ENCODE assay signal across 21 cellular contexts in the genomic region with DNA sequence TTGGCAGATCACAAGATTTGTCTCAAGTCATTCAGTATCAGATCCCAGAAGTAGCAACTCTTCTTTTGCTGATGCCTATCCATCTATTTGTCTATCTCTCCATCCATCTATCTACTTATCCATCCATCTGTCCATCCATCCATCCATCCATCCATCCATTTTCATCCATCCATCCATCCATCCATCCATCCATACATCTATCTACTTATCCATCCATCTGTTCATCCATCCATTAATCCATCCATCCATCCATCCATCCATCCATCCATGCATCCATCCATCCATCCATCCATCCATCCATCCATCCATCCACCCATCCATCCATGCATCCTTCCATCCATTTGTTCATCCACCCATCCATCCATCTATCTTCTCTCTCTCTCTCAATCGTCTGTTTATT.
DNase-seq lines count a peak whose midpoint lies in the region; ATAC-seq, FAIRE-seq and TF ChIP-seq lines count a peak whose summit lies in the region.
"Had no signal": no experiment of that assay in that cellular context is flagged by ENCODE, and none has a peak within 500 bp of the region (broad histone marks: within the 10 kb centered on the region; RNA-seq: fewer than 3 reads in every experiment).

No MANE protein-coding gene starts in this region.

- H3K36me3 ChIP-seq in CD4-positive, alpha-beta memory T cell (ENCODE audit: insufficient read depth, low read length) = no peaks in the 10 kb centered on the region
- H3K36me3 ChIP-seq in H1 (ENCODE audit: control insufficient read depth in 2 of 4, insufficient read depth in 4 of 4, low read length in 3 of 4) (no peaks in the 10 kb centered on the region; a peak in 1 of 8 replicates), MG63 (no peaks in the 10 kb centered on the region)
- H3K36me3 ChIP-seq: BLaER1 had no signal

- FAIRE-seq in H1 (lab: Jason Lieb, UNC) = no peak
- FAIRE-seq: H54 had no signal

- H3K27me3 Mint-ChIP-seq in activated CD8-positive, alpha-beta T cell treated with anti-CD3 and anti-CD28 coated beads, Interleukin-2, amount 10 ng/mL, durations not matched to agents 7 days and 5 days (ENCODE audit: low read depth) = no peaks in the 10 kb centered on the region
- no peaks in the 10 kb centered on the region for H3K27me3 Mint-ChIP-seq in activated CD8-positive, alpha-beta T cell treated with anti-CD3 and anti-CD28 coated beads for 36 hours
- no peaks in the 10 kb centered on the region for H3K27me3 Mint-ChIP-seq in CD4-positive, alpha-beta memory T cell
- H3K27me3 Mint-ChIP-seq in T-cell = no peaks in the 10 kb centered on the region

- ATAC-seq in activated CD8-positive, alpha-beta T cell treated with anti-CD3 and anti-CD28 coated beads, Interleukin-2, amount 10 ng/mL, durations not matched to agents 7 days and 5 days = no peak
- no peak for ATAC-seq in activated CD8-positive, alpha-beta T cell treated with anti-CD3 and anti-CD28 coated beads for 36 hours
- ATAC-seq in T-cell (replicated peaks in 1 of 4) (no peak), HG02571 (IDR thresholded peaks at IDR 0.05; ENCODE audit: unreplicated experiment) (no peak)

- TF ChIP-seq POLR2A in H1 (IDR thresholded peaks at IDR 0.05; ENCODE audit: control extremely low read depth in 1 of 2, low read depth in 2 of 2, low read length in 2 of 2) = no peak

- H3K27ac ChIP-seq in CD4-positive, alpha-beta memory T cell (ENCODE audit: low read depth, low read length) = no peak overlapping the region
- no peak overlapping the region for H3K27ac ChIP-seq in H1 (ENCODE audit: low read depth, low read length)
- H3K27ac ChIP-seq: BLaER1, PC-9, RWPE1 had no signal

- H4K5ac ChIP-seq in H1 (ENCODE audit: insufficient read length, low read depth, low read length) = no peak overlapping the region

- H2BK120ac ChIP-seq in H1 (replicated peaks; ENCODE audit: low read depth, low read length) = no peak overlapping the region

- no peak overlapping the region for H4K91ac ChIP-seq in H1 (replicated peaks; ENCODE audit: insufficient read length, low read length)

- H3K9ac ChIP-seq in H1 (replicated peaks in 1 of 4; ENCODE audit: extremely low read depth in 1 of 4, low read depth in 3 of 4, low read length in 3 of 4) = no peak overlapping the region
- H3K9ac ChIP-seq: BLaER1 had no signal

- no peak overlapping the region for H3K4me2 ChIP-seq in H1 (ENCODE audit: insufficient read depth in 1 of 2, low read depth in 2 of 2, low read length in 2 of 2)
- H3K4me2 ChIP-seq: PC-9 had no signal

- TF ChIP-seq CTCF in activated CD8-positive, alpha-beta T cell treated with anti-CD3 and anti-CD28 coated beads for 36 hours (IDR thresholded peaks at IDR 0.05) = no peak
- TF ChIP-seq CTCF in H1 (IDR thresholded peaks at IDR 0.05; ENCODE audit: control extremely low read depth in 1 of 3, insufficient read depth in 1 of 3, low read depth in 1 of 3, low read length in 3 of 3) = no peak

- H3K4ac ChIP-seq in H1 (replicated peaks; ENCODE audit: insufficient read length, low read depth, low read length) = no peak overlapping the region

- H3K27ac Mint-ChIP-seq in activated CD8-positive, alpha-beta T cell treated with anti-CD3 and anti-CD28 coated beads, Interleukin-2, amount 10 ng/mL, durations not matched to agents 7 days and 5 days = peak overlapping the region; percentile 13
- H3K27ac Mint-ChIP-seq in activated CD8-positive, alpha-beta T cell treated with anti-CD3 and anti-CD28 coated beads for 36 hours = no peak overlapping the region
- H3K27ac Mint-ChIP-seq in CD4-positive, alpha-beta memory T cell = peak overlapping the region in 5 of 7 donors; percentile 42 to 93 (median 85)
- peak overlapping the region; percentile 52 to 71 for H3K27ac Mint-ChIP-seq in T-cell
- H3K27ac Mint-ChIP-seq: HFFc6 had no signal

- DNase-seq in activated CD8-positive, alpha-beta T cell treated with anti-CD3 and anti-CD28 coated beads, Interleukin-2, amount 10 ng/mL, durations not matched to agents 7 days and 5 days = no peak
- DNase-seq in activated CD8-positive, alpha-beta T cell treated with anti-CD3 and anti-CD28 coated beads for 36 hours = no peak
- no peak for DNase-seq in CD4-positive, alpha-beta memory T cell
- DNase-seq in T-cell = no peak
- no peak for DNase-seq in H1 (ENCODE audit: low read depth in 1 of 2, low spot score in 2 of 2)
- DNase-seq in GOT3 (lab: John Stamatoyannopoulos, UW) = no peak
- DNase-seq in MG63 = no peak
- DNase-seq: DMS79 treated with DMSO at 0.1 percent for 48 hours, HFFc6, Karpas-422, NCI-H1048, NCI-H1436, NCI-H1930, NCI-H226, NCI-H524 treated with DMSO at 0.1 percent for 48 hours, PC-9, SIG-M5 had no signal

- H3K14ac ChIP-seq in H1 (ENCODE audit: insufficient read length) = no peak overlapping the region

- TF ChIP-seq EP300 in H1 (IDR thresholded peaks at IDR 0.05; ENCODE audit: borderline replicate concordance in 1 of 2, low read depth in 2 of 2, low read length in 2 of 2) = no peak

- TF ChIP-seq RAD21 in H1 (IDR thresholded peaks at IDR 0.05 in 1 of 2, conservative IDR thresholded peaks at IDR 0.05 in 1 of 2; ENCODE audit: low read depth in 2 of 2, low read length in 2 of 2) = no peak

- H2BK5ac ChIP-seq in H1 (ENCODE audit: low read depth, low read length) = no peak overlapping the region

- CTCF ChIA-PET in activated CD8-positive, alpha-beta T cell treated with anti-CD3 and anti-CD28 coated beads, Interleukin-2, amount 10 ng/mL, durations not matched to agents 7 days and 5 days (lab: Charles Lee) = interaction anchor here (1.1 to 4.6 kb wide), 2 partner anchors 29 to 56 kb away, joined by 3 to 83 read pairs; no protein-coding TSS in a partner anchor
- CTCF ChIA-PET in activated CD8-positive, alpha-beta T cell treated with anti-CD3 and anti-CD28 coated beads for 36 hours (lab: Charles Lee) = interaction anchor here (3.6 kb wide), 1 partner anchor 143 kb away, joined by 22 read pairs; the partner anchor contains the start of gene PFKFB3
- CTCF ChIA-PET in CD4-positive, alpha-beta memory T cell (lab: Charles Lee; ENCODE audit: partially characterized antibody) = interaction anchor here (4.5 to 6.0 kb wide), 2 partner anchors 144 to 173 kb away, joined by 19 to 49 read pairs; partner anchors contain the start of gene PFKFB3
- CTCF ChIA-PET in T-cell (lab: Charles Lee) = no interaction called here
- CTCF ChIA-PET in H1 (lab: Charles Lee; ENCODE audit: partially characterized antibody) = interaction anchor here (0.9 kb wide), 1 partner anchor 8 kb away, joined by 4 read pairs; no protein-coding TSS in a partner anchor

- peaks cover 3% of the 10 kb centered on the region for H3K9me3 Mint-ChIP-seq in activated CD8-positive, alpha-beta T cell treated with anti-CD3 and anti-CD28 coated beads, Interleukin-2, amount 10 ng/mL, durations not matched to agents 7 days and 5 days (ENCODE audit: insufficient read depth)
- peaks cover 6% of the 10 kb centered on the region for H3K9me3 Mint-ChIP-seq in activated CD8-positive, alpha-beta T cell treated with anti-CD3 and anti-CD28 coated beads for 36 hours
- peaks cover 0 to 3% (median 0%) of the 10 kb centered on the region in 8 donors for H3K9me3 Mint-ChIP-seq in CD4-positive, alpha-beta memory T cell
- no peaks in the 10 kb centered on the region for H3K9me3 Mint-ChIP-seq in T-cell
- H3K9me3 Mint-ChIP-seq: HFFc6 had no signal

- H2BK20ac ChIP-seq in H1 (ENCODE audit: low read length) = no peak overlapping the region

- no peaks in the 10 kb centered on the region for H3K9me3 ChIP-seq in CD4-positive, alpha-beta memory T cell (ENCODE audit: control insufficient read depth in 1 of 2, low read length in 2 of 2)
- H3K9me3 ChIP-seq in H1 (ENCODE audit: insufficient read depth in 2 of 2, low read depth in 1 of 2, low read length in 1 of 2) (no peaks in the 10 kb centered on the region), MG63 (no peaks in the 10 kb centered on the region)

- H3K4me3 ChIP-seq in CD4-positive, alpha-beta memory T cell (ENCODE audit: low read length in 2 of 2) = no peak overlapping the region
- H3K4me3 ChIP-seq in H1 (ENCODE audit: extremely low read depth in 1 of 4, insufficient read depth in 2 of 4, low read depth in 3 of 4, low read length in 4 of 4) (no peak overlapping the region), MG63 (no peak overlapping the region)
- H3K4me3 ChIP-seq: BLaER1, PC-9 had no signal

- H3K4me3 Mint-ChIP-seq in activated CD8-positive, alpha-beta T cell treated with anti-CD3 and anti-CD28 coated beads, Interleukin-2, amount 10 ng/mL, durations not matched to agents 7 days and 5 days = no peak overlapping the region
- no peak overlapping the region for H3K4me3 Mint-ChIP-seq in activated CD8-positive, alpha-beta T cell treated with anti-CD3 and anti-CD28 coated beads for 36 hours
- H3K4me3 Mint-ChIP-seq in CD4-positive, alpha-beta memory T cell = peak overlapping the region in 2 of 8 donors; percentile 10 to 18
- H3K4me3 Mint-ChIP-seq in T-cell = peak overlapping the region in 1 of 3 donors; percentile 75
- H3K4me3 Mint-ChIP-seq: HFFc6 had no signal

- no peak overlapping the region for H2AFZ ChIP-seq in H1 (ENCODE audit: low read length)
- H2AFZ ChIP-seq: PC-9 had no signal

- H3K79me2 ChIP-seq in H1 (ENCODE audit: control insufficient read depth in 1 of 2, insufficient read depth in 2 of 2, low read length in 2 of 2) = no peaks in the 10 kb centered on the region

- peaks cover 4% of the 10 kb centered on the region; the same call in 1 of the 2 replicates for H3K23me2 ChIP-seq in H1 (ENCODE audit: low read depth, low read length)

- H2BK12ac ChIP-seq in H1 (ENCODE audit: low read depth, low read length) = no peak overlapping the region

- H3K36me3 Mint-ChIP-seq in activated CD8-positive, alpha-beta T cell treated with anti-CD3 and anti-CD28 coated beads, Interleukin-2, amount 10 ng/mL, durations not matched to agents 7 days and 5 days (ENCODE audit: low read depth) = peaks cover 21% of the 10 kb centered on the region
- peaks cover 3% of the 10 kb centered on the region for H3K36me3 Mint-ChIP-seq in activated CD8-positive, alpha-beta T cell treated with anti-CD3 and anti-CD28 coated beads for 36 hours (ENCODE audit: low read depth)
- H3K36me3 Mint-ChIP-seq in CD4-positive, alpha-beta memory T cell = peaks cover 0 to 2% of the 10 kb centered on the region in 2 donors
- no peaks in the 10 kb centered on the region for H3K36me3 Mint-ChIP-seq in T-cell

- no peaks in the 10 kb centered on the region for H3K27me3 ChIP-seq in CD4-positive, alpha-beta memory T cell (ENCODE audit: insufficient read depth, low read length)
- H3K27me3 ChIP-seq in H1 (replicated peaks in 1 of 4; ENCODE audit: control insufficient read depth in 3 of 4, extremely low read depth in 1 of 4, insufficient read depth in 3 of 4, low read length in 3 of 4) = no peaks in the 10 kb centered on the region
- no peaks in the 10 kb centered on the region for H3K27me3 ChIP-seq in MG63
- H3K27me3 ChIP-seq: BLaER1 had no signal

- no peak overlapping the region for H3K23ac ChIP-seq in H1 (ENCODE audit: insufficient read length)

- no peaks in the 10 kb centered on the region for H3K79me1 ChIP-seq in H1 (ENCODE audit: low read depth, low read length)

- intact Hi-C loops in activated CD8-positive, alpha-beta T cell treated with anti-CD3 and anti-CD28 coated beads for 36 hours (cut with micrococcal nuclease) = no loop called here
- intact Hi-C loops in CD4-positive, alpha-beta memory T cell (cut with micrococcal nuclease) = no loop called here

- POLR2A ChIA-PET in activated CD8-positive, alpha-beta T cell treated with anti-CD3 and anti-CD28 coated beads, Interleukin-2, amount 10 ng/mL, durations not matched to agents 7 days and 5 days (lab: Charles Lee) = no interaction called here
- POLR2A ChIA-PET in activated CD8-positive, alpha-beta T cell treated with anti-CD3 and anti-CD28 coated beads for 36 hours (lab: Charles Lee) = no interaction called here
- POLR2A ChIA-PET in CD4-positive, alpha-beta memory T cell (lab: Charles Lee; ENCODE audit: partially characterized antibody) = interaction anchor here (4.3 to 4.5 kb wide), 2 partner anchors 65 to 142 kb away, joined by 27 to 39 read pairs; partner anchors contain the start of gene PFKFB3
- POLR2A ChIA-PET in T-cell (lab: Charles Lee) = no interaction called here
- POLR2A ChIA-PET in H1 (lab: Charles Lee; ENCODE audit: partially characterized antibody) = interaction anchor here (1.5 kb wide), 1 partner anchor 143 kb away, joined by 3 read pairs; the partner anchor contains the start of gene PFKFB3

- peaks cover 31% of the 10 kb centered on the region for H3K4me1 ChIP-seq in CD4-positive, alpha-beta memory T cell (ENCODE audit: insufficient read depth, low read length)
- H3K4me1 ChIP-seq in H1 (replicated peaks in 1 of 4; ENCODE audit: control insufficient read depth in 3 of 4, insufficient read depth in 4 of 4, low read length in 3 of 4) = no peaks in the 10 kb centered on the region

- no peak overlapping the region for H2AK5ac ChIP-seq in H1 (ENCODE audit: low read depth, low read length)

- no peaks in the 10 kb centered on the region for H4K20me1 ChIP-seq in H1 (replicated peaks in 1 of 2; ENCODE audit: control insufficient read depth in 1 of 2, insufficient read depth in 2 of 2, low read length in 2 of 2)
- H4K20me1 ChIP-seq: BLaER1 had no signal

- peak overlapping the region; percentile 86 for H3K56ac ChIP-seq in H1 (replicated peaks; ENCODE audit: insufficient read length, low read depth, low read length)

- H4K8ac ChIP-seq in H1 (ENCODE audit: extremely low read depth, insufficient read depth, low read length) = no peak overlapping the region

- WGBS in H1 (ENCODE audit: extremely low coverage in 1 of 2, insufficient coverage in 1 of 2, insufficient read length in 1 of 2, insufficient replicate concordance in 2 of 2, low coverage in 1 of 2, low lambda C conversion rate in 2 of 2, missing lambda C conversion rate in 1 of 2), 2 experiments = 100% methylated on average over 1 of the region's 1 CpG; no CpG with 5 or more reads in 1 of the 2 experiments

- H3K18ac ChIP-seq in H1 (ENCODE audit: extremely low read depth, low read length) = no peak overlapping the region

- peaks cover 65% of the 10 kb centered on the region for H3K4me1 Mint-ChIP-seq in activated CD8-positive, alpha-beta T cell treated with anti-CD3 and anti-CD28 coated beads, Interleukin-2, amount 10 ng/mL, durations not matched to agents 7 days and 5 days (ENCODE audit: low read depth)
- H3K4me1 Mint-ChIP-seq in activated CD8-positive, alpha-beta T cell treated with anti-CD3 and anti-CD28 coated beads for 36 hours (ENCODE audit: low read depth) = peaks cover 51% of the 10 kb centered on the region
- H3K4me1 Mint-ChIP-seq in CD4-positive, alpha-beta memory T cell = peaks cover 34 to 53% (median 45%) of the 10 kb centered on the region in 4 donors
- peaks cover 50 to 60% (median 59%) of the 10 kb centered on the region in 3 donors for H3K4me1 Mint-ChIP-seq in T-cell

- H2BK15ac ChIP-seq in H1 (ENCODE audit: low read length) = no peak overlapping the region

Comparison
In these comparisons a context has a peak if more than half of its experiments do, and no peak if none do; other contexts are left out.
1. CTCF ChIA-PET loops: an anchor here in activated CD8-positive, alpha-beta T cell treated with anti-CD3 and anti-CD28 coated beads, Interleukin-2, amount 10 ng/mL, durations not matched to agents 7 days and 5 days (1.1 to 4.6 kb wide), activated CD8-positive, alpha-beta T cell treated with anti-CD3 and anti-CD28 coated beads for 36 hours (3.6 kb wide), CD4-positive, alpha-beta memory T cell (4.5 to 6.0 kb wide) and H1 (0.9 kb wide); none called in T-cell.
2. POLR2A ChIA-PET loops: an anchor here in CD4-positive, alpha-beta memory T cell (4.3 to 4.5 kb wide) and H1 (1.5 kb wide); none called in activated CD8-positive, alpha-beta T cell treated with anti-CD3 and anti-CD28 coated beads, Interleukin-2, amount 10 ng/mL, durations not matched to agents 7 days and 5 days, activated CD8-positive, alpha-beta T cell treated with anti-CD3 and anti-CD28 coated beads for 36 hours and T-cell.